12 cellular contexts compared by ENCODE assay signal in genomic region chr1:108467155-108467554, GRCh38. TPM values are rescaled to one million over a fixed set of nuclear protein-coding genes. Genes with fewer than 3 reads are reported as not detected.
"Had no signal": no experiment of that assay in that cellular context is flagged by ENCODE, and none has a peak within 500 bp of the region (broad histone marks: within the 10 kb centered on the region; RNA-seq: fewer than 3 reads in every experiment).

No MANE protein-coding gene starts in this region.

RNA-seq across cellular contexts. Expression of gene NBPF6, which starts 17.0 kb away (rescaled TPM):
- total RNA-seq: stomach, subcutaneous adipose tissue, suprapubic skin, temporal lobe, thoracic aorta, thyroid gland, upper lobe of left lung, upper lobe of right lung, ureter, urinary bladder, uterus, vagina had no signal
